25 cellular contexts compared by ENCODE assay signal in the genomic region with DNA sequence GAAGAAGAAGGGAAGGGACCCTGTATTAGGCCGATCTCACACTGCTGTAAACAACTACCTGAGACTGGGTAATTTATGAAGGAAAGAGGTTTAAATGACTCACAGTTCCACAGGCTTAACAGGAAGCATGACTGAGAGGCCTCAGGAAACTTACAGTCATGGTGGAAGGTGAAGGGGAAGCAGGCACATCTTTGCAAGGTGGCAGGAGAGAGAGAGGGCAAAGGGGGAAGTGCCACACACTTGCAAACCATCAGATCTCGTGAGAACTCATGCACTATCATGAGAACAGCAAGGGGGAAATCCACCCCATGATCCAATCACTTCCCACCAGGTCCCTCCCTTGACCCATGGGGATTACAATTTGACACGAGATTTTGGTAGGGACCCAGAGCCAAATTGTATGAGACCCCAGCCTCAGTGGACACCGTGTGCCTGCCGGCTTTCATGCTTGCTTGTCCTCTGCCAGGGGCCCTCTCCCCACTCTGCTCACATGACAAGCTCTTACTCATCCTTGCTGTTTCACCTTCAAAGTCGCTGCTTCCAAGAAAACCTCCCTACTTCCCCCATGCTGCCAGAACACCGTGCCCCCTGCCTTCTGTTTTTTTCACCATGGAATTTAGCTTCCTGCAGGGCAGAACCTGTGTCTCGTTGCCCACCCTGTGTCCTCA. TPM values are rescaled to one million over a fixed set of nuclear protein-coding genes. Genes with fewer than 3 reads are reported as not detected.
DNase-seq lines count a peak whose midpoint lies in the region; ATAC-seq, FAIRE-seq and TF ChIP-seq lines count a peak whose summit lies in the region.
"Had no signal": no experiment of that assay in that cellular context is flagged by ENCODE, and none has a peak within 500 bp of the region (broad histone marks: within the 10 kb centered on the region; RNA-seq: fewer than 3 reads in every experiment).

No MANE protein-coding gene starts in this region.

- H3K4me3 ChIP-seq in HEK293 (ENCODE audit: low read depth, low read length) (no peak overlapping the region), kidney (ENCODE audit: low read length in 2 of 2) (no peak overlapping the region)
- H3K4me3 ChIP-seq: GM12878, lung, thoracic aorta had no signal

- peaks cover 11% of the 10 kb centered on the region for H3K4me1 Mint-ChIP-seq in type B pancreatic cell (ENCODE audit: unreplicated experiment)

- no peak overlapping the region for H3K9ac ChIP-seq in kidney (ENCODE audit: low read length in 2 of 2)

- POLR2A ChIA-PET in HEK293 (lab: Yijun Ruan, JAX) = no interaction called here

- H3K4me1 ChIP-seq in HEK293 (ENCODE audit: control insufficient read depth, insufficient read depth, low read length) (no peaks in the 10 kb centered on the region), kidney (ENCODE audit: control insufficient read depth in 1 of 2, insufficient read depth in 1 of 2, low read depth in 1 of 2, low read length in 2 of 2) (peaks cover 0 to 2% of the 10 kb centered on the region in 2 donors)

- no peak overlapping the region for H3K27ac ChIP-seq in HEK293 (ENCODE audit: extremely low read depth, low read depth, low read length)
- H3K27ac ChIP-seq in kidney (ENCODE audit: low read depth in 2 of 2, low read length in 2 of 2) = no peak overlapping the region
- H3K27ac ChIP-seq: thoracic aorta had no signal

- intact Hi-C loops in kidney (cut with DNase I) = no loop called here

- H3K9me3 Mint-ChIP-seq in type B pancreatic cell = no peaks in the 10 kb centered on the region
- H3K9me3 Mint-ChIP-seq: HFFc6 had no signal

- CTCF ChIA-PET in HEK293 (lab: Yijun Ruan, JAX) = interaction anchor here (0.6 to 1.0 kb wide), 2 partner anchors 15 to 55 kb away, joined by 3 to 5 read pairs; no protein-coding TSS in a partner anchor

- no peak for ATAC-seq in GM19463 (IDR thresholded peaks at IDR 0.05; ENCODE audit: unreplicated experiment)
- ATAC-seq: esophagus mucosa, GM12878 had no signal

- H3K27me3 Mint-ChIP-seq in type B pancreatic cell = peaks cover 23% of the 10 kb centered on the region

- TF ChIP-seq CTCF in HEK293 (tag by site-specific recombination; IDR thresholded peaks at IDR 0.05) = no peak
- no peak for TF ChIP-seq CTCF in kidney (IDR thresholded peaks at IDR 0.05; ENCODE audit: borderline replicate concordance, extremely low read depth, insufficient read depth)
- TF ChIP-seq CTCF in type B pancreatic cell (conservative IDR thresholded peaks at IDR 0.05) = no peak

- DNase-seq in CD1c-positive myeloid dendritic cell (ENCODE audit: extremely low spot score) (peak; percentile 28), RCC 7860 (ENCODE audit: low spot score) (peak; percentile 14), kidney glomerular epithelial cell (lab: John Stamatoyannopoulos, UW) (peak; percentile 29), kidney (no peak), type B pancreatic cell (ENCODE audit: extremely low spot score, unreplicated experiment) (no peak), DMS153 treated with DMSO at 0.1 percent for 48 hours (lab: John Stamatoyannopoulos, UW; ENCODE audit: unreplicated experiment) (no peak)
- DNase-seq: activated CD8-positive, alpha-beta memory T cell treated with anti-CD3 and anti-CD28 coated beads for 24 hours; brain microvascular endothelial cell; effector memory CD4-positive, alpha-beta T cell; HFFc6; NCI-H1694; NCI-H2171 treated with DMSO at 0.1 percent for 48 hours; NCI-H526 treated with DMSO at 0.1 percent for 48 hours; stimulated activated naive CD4-positive, alpha-beta T cell treated with Interleukin-2 at 50 U/mL for 16 hours; T1000 had no signal

- H3K36me3 ChIP-seq in HEK293 (ENCODE audit: control insufficient read depth in 2 of 2, insufficient read depth in 1 of 2, low read length in 2 of 2) = no peaks in the 10 kb centered on the region
- no peaks in the 10 kb centered on the region for H3K36me3 ChIP-seq in kidney (ENCODE audit: control insufficient read depth in 1 of 2, insufficient read depth in 2 of 2, low read length in 2 of 2)
- H3K36me3 ChIP-seq: brain microvascular endothelial cell, thoracic aorta had no signal

- FAIRE-seq in RCC 7860 (lab: Jason Lieb, UNC) (no peak), kidney (lab: Jason Lieb, UNC) (no peak)
- FAIRE-seq: colon, frontal cortex, GM12878, islet of Langerhans, small intestine had no signal

- H3K36me3 Mint-ChIP-seq in type B pancreatic cell = no peaks in the 10 kb centered on the region

- no peak overlapping the region for H3K27ac Mint-ChIP-seq in type B pancreatic cell
- H3K27ac Mint-ChIP-seq: HFFc6 had no signal

- H3K9me3 ChIP-seq in HEK293 (ENCODE audit: control insufficient read depth, insufficient read depth, low read depth, low read length) (no peaks in the 10 kb centered on the region), kidney (ENCODE audit: control insufficient read depth in 1 of 2, low read length in 2 of 2) (no peaks in the 10 kb centered on the region)
- H3K9me3 ChIP-seq: thoracic aorta had no signal

- no peak overlapping the region for H3K4me3 Mint-ChIP-seq in type B pancreatic cell
- H3K4me3 Mint-ChIP-seq: HFFc6 had no signal

TF ChIP-seq in HEK293, 187 proteins besides CTCF, POLR2A, EP300 and RAD21:
- peak; percentile 60; the same call in 1 of the 2 replicates for TF ChIP-seq ZIC2 (tag by site-specific recombination; IDR thresholded peaks at IDR 0.05)
- TF ChIP-seq, protein P1, sequence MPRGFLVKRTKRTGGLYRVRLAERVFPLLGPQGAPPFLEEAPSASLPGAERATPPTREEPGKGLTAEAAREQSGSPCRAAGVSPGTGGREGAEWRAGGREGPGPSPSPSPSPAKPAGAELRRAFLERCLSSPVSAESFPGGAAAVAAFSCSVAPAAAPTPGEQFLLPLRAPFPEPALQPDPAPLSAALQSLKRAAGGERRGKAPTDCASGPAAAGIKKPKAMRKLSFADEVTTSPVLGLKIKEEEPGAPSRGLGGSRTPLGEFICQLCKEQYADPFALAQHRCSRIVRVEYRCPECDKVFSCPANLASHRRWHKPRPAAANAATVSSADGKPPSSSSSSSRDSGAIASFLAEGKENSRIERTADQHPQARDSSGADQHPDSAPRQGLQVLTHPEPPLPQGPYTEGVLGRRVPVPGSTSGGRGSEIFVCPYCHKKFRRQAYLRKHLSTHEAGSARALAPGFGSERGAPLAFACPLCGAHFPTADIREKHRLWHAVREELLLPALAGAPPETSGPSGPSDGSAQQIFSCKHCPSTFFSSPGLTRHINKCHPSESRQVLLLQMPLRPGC (tag by site-specific recombination; IDR thresholded peaks at IDR 0.05) = no peak

RNA-seq across cellular contexts. Expression of gene PPFIA1, which starts 23.3 kb away (rescaled TPM):
- total RNA-seq in kidney (53.0 TPM), type B pancreatic cell (ENCODE audit: low replicate concordance) (47.8 and 57.0 TPM in 2 replicates)
- 19.1 TPM for polyA plus RNA-seq in kidney (ENCODE audit: insufficient read depth, low read depth, low replicate concordance)

RNA-seq across cellular contexts. Expression of gene FADD, which starts 44.1 kb away (rescaled TPM):
- total RNA-seq in kidney (31.5 TPM), type B pancreatic cell (ENCODE audit: low replicate concordance) (24.0 TPM in 2 replicates)
- 27.8 TPM for polyA plus RNA-seq in kidney (ENCODE audit: insufficient read depth, low read depth, low replicate concordance)

Comparison
In these comparisons a context has a peak if more than half of its experiments do, and no peak if none do; other contexts are left out.
1. DNase-seq: peak in CD1c-positive myeloid dendritic cell (single experiment), RCC 7860 (single experiment) and kidney glomerular epithelial cell (single experiment); none in kidney (single experiment), type B pancreatic cell (single experiment) and DMS153 treated with DMSO at 0.1 percent for 48 hours (single experiment).